ENCODE assay signal across 8 cellular contexts in the genomic region with DNA sequence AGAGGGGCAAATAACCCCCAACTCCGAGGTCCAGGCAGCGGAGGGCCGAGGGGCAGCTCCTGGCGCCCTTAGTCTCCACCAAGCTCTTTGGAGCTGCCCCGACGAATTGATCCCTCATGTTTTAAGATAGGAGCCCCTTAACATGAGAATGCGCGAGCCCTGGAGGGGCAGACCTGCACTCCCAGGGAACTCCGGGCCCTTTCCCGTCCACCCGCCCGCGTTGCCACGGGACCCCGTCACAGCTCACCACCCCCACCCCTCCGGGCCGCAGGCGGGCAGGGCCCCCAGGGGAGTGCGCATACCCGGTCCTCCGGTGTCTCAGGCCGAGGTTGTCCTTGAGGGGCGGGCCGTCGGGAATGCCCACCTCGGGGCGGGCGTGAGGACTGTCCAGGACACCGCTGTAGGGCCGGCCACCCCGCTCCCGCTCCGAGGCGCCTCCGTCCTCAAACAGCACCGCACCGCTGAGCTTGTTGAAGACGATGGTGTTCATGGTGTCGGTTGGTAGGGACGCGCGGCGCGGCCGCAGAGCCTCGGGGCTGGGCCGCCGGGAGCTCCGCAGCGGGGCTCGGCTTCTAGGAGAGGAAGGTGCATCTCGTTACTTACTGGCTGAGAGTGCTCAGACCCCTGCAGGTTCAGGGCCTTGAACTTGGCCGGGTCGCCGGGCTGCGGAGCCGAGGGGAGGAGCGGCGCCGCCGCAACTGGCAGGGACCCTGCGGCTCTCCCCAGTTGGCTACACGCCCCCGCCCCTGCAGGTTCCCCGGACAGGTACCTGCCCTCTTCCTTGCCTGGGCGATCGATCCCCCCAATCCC. TPM values are rescaled to one million over a fixed set of nuclear protein-coding genes. Genes with fewer than 3 reads are reported as not detected.
DNase-seq lines count a peak whose midpoint lies in the region; ATAC-seq and TF ChIP-seq lines count a peak whose summit lies in the region.

No MANE protein-coding gene starts in this region.

- no peaks in the 10 kb centered on the region for H3K9me3 Mint-ChIP-seq in activated T-helper 1 cell treated with anti-CD3 and anti-CD28 coated beads, Interleukin-12 subunit alpha, Interleukin-12 subunit beta, Interleukin-2, Interleukin-4 antibody, amounts not matched to agents 30 ng/mL and 10 ng/mL and 1 ng/mL, durations not matched to agents 14 hours and 24 hours and 36 hours

- H3K79me2 ChIP-seq in osteoblast (ENCODE audit: insufficient read depth, low read length), result no peaks in the 10 kb centered on the region

- no peaks in the 10 kb centered on the region for H4K20me1 ChIP-seq in osteoblast (ENCODE audit: insufficient read depth, low read length)

- peaks cover 5% of the 10 kb centered on the region for H3K36me3 Mint-ChIP-seq in activated T-helper 1 cell treated with anti-CD3 and anti-CD28 coated beads, Interleukin-12 subunit alpha, Interleukin-12 subunit beta, Interleukin-2, Interleukin-4 antibody, amounts not matched to agents 30 ng/mL and 10 ng/mL and 1 ng/mL, durations not matched to agents 14 hours and 24 hours and 36 hours (ENCODE audit: low read depth)

- H3K4me2 ChIP-seq in osteoblast (ENCODE audit: insufficient read depth, low read length), result peak overlapping the region; percentile 87

- H3K4me1 Mint-ChIP-seq in activated T-helper 1 cell treated with anti-CD3 and anti-CD28 coated beads, Interleukin-12 subunit alpha, Interleukin-12 subunit beta, Interleukin-2, Interleukin-4 antibody, amounts not matched to agents 30 ng/mL and 10 ng/mL and 1 ng/mL, durations not matched to agents 14 hours and 24 hours and 36 hours (ENCODE audit: low read depth), result peaks cover 34% of the 10 kb centered on the region

- peak overlapping the region; percentile 71 for H3K4me3 Mint-ChIP-seq in activated T-helper 1 cell treated with anti-CD3 and anti-CD28 coated beads, Interleukin-12 subunit alpha, Interleukin-12 subunit beta, Interleukin-2, Interleukin-4 antibody, amounts not matched to agents 30 ng/mL and 10 ng/mL and 1 ng/mL, durations not matched to agents 14 hours and 24 hours and 36 hours

- H3K4me1 ChIP-seq in osteoblast (ENCODE audit: insufficient read depth, low read length), result peaks cover 21% of the 10 kb centered on the region

- H3K27me3 ChIP-seq in osteoblast (ENCODE audit: insufficient read depth, low read length), result peaks cover 49% of the 10 kb centered on the region

- peaks cover 58% of the 10 kb centered on the region for H3K27me3 Mint-ChIP-seq in activated T-helper 1 cell treated with anti-CD3 and anti-CD28 coated beads, Interleukin-12 subunit alpha, Interleukin-12 subunit beta, Interleukin-2, Interleukin-4 antibody, amounts not matched to agents 30 ng/mL and 10 ng/mL and 1 ng/mL, durations not matched to agents 14 hours and 24 hours and 36 hours (ENCODE audit: insufficient read depth)

- H3K27ac ChIP-seq in osteoblast (ENCODE audit: low read depth, low read length), result peak overlapping the region; percentile 56

- H3K27ac Mint-ChIP-seq in activated T-helper 1 cell treated with anti-CD3 and anti-CD28 coated beads, Interleukin-12 subunit alpha, Interleukin-12 subunit beta, Interleukin-2, Interleukin-4 antibody, amounts not matched to agents 30 ng/mL and 10 ng/mL and 1 ng/mL, durations not matched to agents 14 hours and 24 hours and 36 hours, result peak overlapping the region; percentile 34

- ATAC-seq in GM18870 (IDR thresholded peaks at IDR 0.05; ENCODE audit: unreplicated experiment) (no peak), GM18511 (IDR thresholded peaks at IDR 0.05; ENCODE audit: unreplicated experiment) (no peak), HG03039 (IDR thresholded peaks at IDR 0.05; ENCODE audit: unreplicated experiment) (no peak)

- H3K9me3 ChIP-seq in osteoblast (ENCODE audit: low read depth, low read length), result no peaks in the 10 kb centered on the region

- peak overlapping the region; percentile 71 for H2AFZ ChIP-seq in osteoblast (ENCODE audit: low read length)

- DNase-seq in activated gamma-delta T cell treated with Interleukin-2 at 50 U/mL for 16 hours, result peak; percentile 22
- DNase-seq in activated gamma-delta T cell (lab: John Stamatoyannopoulos, UW), result no peak
- no peak for DNase-seq in activated T-helper 1 cell treated with anti-CD3 and anti-CD28 coated beads, Interleukin-12 subunit alpha, Interleukin-12 subunit beta, Interleukin-2, Interleukin-4 antibody, amounts not matched to agents 30 ng/mL and 10 ng/mL and 1 ng/mL, durations not matched to agents 14 hours and 24 hours and 36 hours (ENCODE audit: low spot score)
- DNase-seq in foreskin fibroblast, result peak in 1 of 2 donors; percentile 51
- peak; percentile 87 for DNase-seq in osteoblast (ENCODE audit: insufficient read length, low spot score, missing footprints)

- TF ChIP-seq CTCF in foreskin fibroblast (IDR thresholded peaks at IDR 0.05; ENCODE audit: low read depth, low read length), result no peak
- no peak for TF ChIP-seq CTCF in osteoblast (IDR thresholded peaks at IDR 0.05; ENCODE audit: extremely low read depth, low read depth, low read length)

- intact Hi-C loops in activated T-helper 1 cell treated with anti-CD3 and anti-CD28 coated beads, Interleukin-12 subunit alpha, Interleukin-12 subunit beta, Interleukin-2, Interleukin-4 antibody, amounts not matched to agents 30 ng/mL and 10 ng/mL and 1 ng/mL, durations not matched to agents 14 hours and 24 hours and 36 hours (cut with micrococcal nuclease), result loop anchor here (1.0 to 5.0 kb wide), 7 partner anchors 241 to 936 kb away; partner anchors contain the start of genes MPP7, RAB18 and WAC

- H3K36me3 ChIP-seq in osteoblast (ENCODE audit: insufficient read depth, low read length), result no peaks in the 10 kb centered on the region

- H3K4me3 ChIP-seq in foreskin fibroblast (ENCODE audit: low read depth in 1 of 2, low read length in 2 of 2), result peak overlapping the region; percentile 83 to 84
- H3K4me3 ChIP-seq in osteoblast (ENCODE audit: insufficient read depth, low read length), result peak overlapping the region; percentile 77

RNA-seq across cellular contexts. Expression of gene MKX, which starts 2.5 kb away (rescaled TPM):
- not detected in 2 replicates for total RNA-seq in activated T-helper 1 cell treated with anti-CD3 and anti-CD28 coated beads, Interleukin-12 subunit alpha, Interleukin-12 subunit beta, Interleukin-2, Interleukin-4 antibody, amounts not matched to agents 30 ng/mL and 10 ng/mL and 1 ng/mL, durations not matched to agents 14 hours and 24 hours and 36 hours
- total RNA-seq in osteoblast, result 6.5 and 15.3 TPM in 2 replicates

Comparison
In these comparisons a context has a peak if more than half of its experiments do, and no peak if none do; other contexts are left out.
1. DNase-seq: peak in activated gamma-delta T cell treated with Interleukin-2 at 50 U/mL for 16 hours (single experiment) and osteoblast (single experiment); none in activated gamma-delta T cell (single experiment) and activated T-helper 1 cell treated with anti-CD3 and anti-CD28 coated beads, Interleukin-12 subunit alpha, Interleukin-12 subunit beta, Interleukin-2, Interleukin-4 antibody, amounts not matched to agents 30 ng/mL and 10 ng/mL and 1 ng/mL, durations not matched to agents 14 hours and 24 hours and 36 hours (single experiment).